In the genomic region with DNA sequence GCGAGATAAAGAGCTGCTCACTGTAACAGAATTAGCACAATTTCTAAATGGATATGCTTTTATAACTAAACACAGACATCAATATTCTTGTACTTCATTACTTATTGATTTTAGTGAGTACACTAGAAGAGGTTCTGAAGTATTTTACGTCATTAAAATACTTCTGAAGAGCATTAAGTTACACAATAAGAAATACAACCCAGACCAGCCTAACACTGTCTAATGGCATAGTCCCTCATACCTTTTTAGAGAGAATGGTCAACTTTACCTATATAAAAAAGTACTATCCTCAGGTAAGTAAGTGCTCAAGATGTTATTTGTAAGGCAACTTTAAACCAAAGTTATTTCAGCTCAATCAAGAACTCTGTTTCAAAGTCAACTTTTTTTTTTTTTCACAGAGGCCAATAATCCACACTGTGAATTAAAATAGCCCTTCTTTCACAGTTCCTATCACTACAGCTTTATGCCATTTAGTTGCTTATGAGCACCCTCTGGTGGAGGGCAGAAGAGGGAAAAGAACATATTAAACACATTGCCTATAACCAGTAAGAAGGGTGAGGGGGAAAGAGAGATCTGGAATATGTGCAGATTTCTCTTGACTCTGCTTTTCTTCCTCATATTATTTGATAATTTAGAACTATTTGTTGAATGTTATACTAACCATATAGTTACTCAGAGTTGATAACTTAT, we compare ENCODE assay signal across 8 cellular contexts.
DNase-seq lines count a peak whose midpoint lies in the region; ATAC-seq, FAIRE-seq and TF ChIP-seq lines count a peak whose summit lies in the region.

No MANE protein-coding gene starts in this region.

- DNase-seq in AG04449 (ENCODE audit: low read depth, low spot score): no peak
- DNase-seq in GM12865 (ENCODE audit: low read depth): peak; percentile 39
- peak; percentile 68 for DNase-seq in NCI-H128 (lab: John Stamatoyannopoulos, UW; ENCODE audit: unreplicated experiment)
- peak; percentile 66 for DNase-seq in iris pigment epithelial cell (ENCODE audit: low read depth)

- POLR2A ChIA-PET in AG04449 (lab: Yijun Ruan, JAX): no interaction called here

- TF ChIP-seq CTCF in AG04449 (IDR thresholded peaks at IDR 0.05; ENCODE audit: insufficient read depth, low read length, missing control alignments) (peak; percentile 40), GM12865 (IDR thresholded peaks at IDR 0.05; ENCODE audit: insufficient read depth, low read depth, low read length, missing control alignments) (peak; percentile 33)

- peak; percentile 65 for FAIRE-seq in TTC549 (lab: Jason Lieb, UNC)

- H3K4me3 ChIP-seq in AG04449 (ENCODE audit: low read depth, low read length): no peak overlapping the region
- no peak overlapping the region for H3K4me3 ChIP-seq in GM12865 (ENCODE audit: low read depth, low read length)

- CTCF ChIA-PET in AG04449 (lab: Yijun Ruan, JAX): interaction anchor here (0.5 to 9.3 kb wide), 18 partner anchors 9 to 254 kb away, joined by 3 to 110 read pairs (median 4); no protein-coding TSS in a partner anchor

- ATAC-seq in HG02981 (IDR thresholded peaks at IDR 0.05; ENCODE audit: unreplicated experiment): no peak
- ATAC-seq in GM21717 (IDR thresholded peaks at IDR 0.05; ENCODE audit: unreplicated experiment): no peak
- ATAC-seq in HG03039 (IDR thresholded peaks at IDR 0.05; ENCODE audit: unreplicated experiment): no peak
